In genomic region chr2:235595420-235596010, GRCh38 we compare ENCODE assay signal across 7 cellular contexts.
DNase-seq lines count a peak whose midpoint lies in the region; ATAC-seq, FAIRE-seq and TF ChIP-seq lines count a peak whose summit lies in the region.

No MANE protein-coding gene starts in this region.

- H3K9me1 ChIP-seq in K562 (ENCODE audit: control insufficient read depth, insufficient read depth, low read length), result no peaks in the 10 kb centered on the region

- BruUV-seq in K562 (replicated peaks; lab: Mats Ljungman, UMichigan), result no TSS peak

- intact Hi-C loops in K562 (cut with micrococcal nuclease) (loop anchor here (1.0 to 2.0 kb wide), 2 partner anchors 151 to 459 kb away; no protein-coding TSS in a partner anchor), spleen (cut with DNase I; ENCODE audit: low total_unique reads) (loop anchor here (1.0 kb wide), 1 partner anchor 151 kb away; no protein-coding TSS in a partner anchor)

- H4K20me1 ChIP-seq in K562 (replicated peaks; ENCODE audit: control insufficient read depth, insufficient read depth, low read length), result peaks cover 11% of the 10 kb centered on the region

- H3K36me3 ChIP-seq in K562 (ENCODE audit: control insufficient read depth, insufficient read depth, low read length) (no peaks in the 10 kb centered on the region), spleen (no peaks in the 10 kb centered on the region)

- TF ChIP-seq CTCF in K562 (IDR thresholded peaks at IDR 0.05 in 2 of 3, conservative IDR thresholded peaks at IDR 0.05 in 1 of 3; ENCODE audit: insufficient read depth in 2 of 3, low read depth in 1 of 3, low read length in 3 of 3), result peak; percentile 55 to 75 (median 71); a peak in 5 of 6 replicates
- peak; percentile 46 to 81 (median 71) for TF ChIP-seq CTCF in spleen (IDR thresholded peaks at IDR 0.05 in 8 of 11, conservative IDR thresholded peaks at IDR 0.05 in 3 of 11)

- no peaks in the 10 kb centered on the region for H3K9me3 ChIP-seq in K562 (replicated peaks; ENCODE audit: control insufficient read depth, insufficient read depth, low read depth, low read length)
- H3K9me3 ChIP-seq in spleen, result no peaks in the 10 kb centered on the region

- no peak overlapping the region for H3K4me2 ChIP-seq in K562 (ENCODE audit: insufficient read depth, low read length)

- peak; percentile 54 to 75 for TF ChIP-seq RAD21 in K562 (CRISPR knock-in tag; conservative IDR thresholded peaks at IDR 0.05 in 1 of 2, IDR thresholded peaks at IDR 0.05 in 1 of 2)

- H3K27ac ChIP-seq in K562 (ENCODE audit: extremely low read depth, low read depth, low read length), result no peak overlapping the region
- H3K27ac ChIP-seq in spleen, result no peak overlapping the region

- FAIRE-seq in K562 (lab: Jason Lieb, UNC), result peak; percentile 89

- H3K4me1 ChIP-seq in K562 (replicated peaks in 1 of 2; ENCODE audit: control insufficient read depth in 2 of 2, insufficient read depth in 2 of 2, low read length in 2 of 2) (peaks cover 0 to 4% of the 10 kb centered on the region in 2 experiments; a peak in 2 of 5 replicates), spleen (peaks cover 0 to 17% (median 7%) of the 10 kb centered on the region in 6 donors)

- H3K27me3 ChIP-seq in K562 (ENCODE audit: control insufficient read depth in 2 of 2, insufficient read depth in 2 of 2, low read length in 2 of 2), result no peaks in the 10 kb centered on the region
- H3K27me3 ChIP-seq in spleen (replicated peaks in 1 of 7), result peaks cover 0 to 8% (median 0%) of the 10 kb centered on the region in 7 donors

- POLR2A ChIA-PET in K562 (lab: Yijun Ruan, JAX), result no interaction called here

- WGBS in K562 (ENCODE audit: insufficient coverage, low coverage, missing lambda C conversion rate), result 40% methylated on average over 10 of the region's 10 CpGs
- 41 to 50% (median 44%) methylated on average over 10 of the region's 10 CpGs for whole genome bisulfite sequencing in spleen, 5 donors

- CTCF ChIA-PET in K562 (lab: Yijun Ruan, JAX; ENCODE audit: low intra/inter-chr PET ratio), result interaction anchor here (1.0 to 1.8 kb wide), 3 partner anchors 151 to 459 kb away, joined by 3 to 19 read pairs (median 11); no protein-coding TSS in a partner anchor

- no peak overlapping the region for H3K4me3 ChIP-seq in K562
- no peak overlapping the region for H3K4me3 ChIP-seq in spleen

- TF ChIP-seq EP300 in K562 (IDR thresholded peaks at IDR 0.05; ENCODE audit: low read length), result no peak

- DNase-seq in EL (peak; percentile 66), HUDEP-2 (lab: John Stamatoyannopoulos, UW; ENCODE audit: unreplicated experiment in 76 of 76) (peak in 69 of 76 experiments; percentile 10 to 82 (median 60)), K562 (ENCODE audit: extremely low read depth in 1 of 4, low spot score in 3 of 4) (peak; percentile 49 to 68 (median 52)), hypothalamus (lab: John Stamatoyannopoulos, UW) (peak in 40 of 51 donors; percentile 12 to 81 (median 58)), spleen (peak; percentile 47)

- H3K9ac ChIP-seq in K562 (ENCODE audit: insufficient read depth in 1 of 2, low read depth in 2 of 2, low read length in 2 of 2), result no peak overlapping the region

- ATAC-seq in K562 (peak; percentile 81), HG02973 (IDR thresholded peaks at IDR 0.05; ENCODE audit: unreplicated experiment) (no peak)

- in situ Hi-C loops in K562 (cut with MboI), result no loop called here

- no peak overlapping the region for H2AFZ ChIP-seq in K562 (ENCODE audit: low read depth, low read length)

- peaks cover 64% of the 10 kb centered on the region for H3K79me2 ChIP-seq in K562 (ENCODE audit: control insufficient read depth, insufficient read depth, low read length)

- no peak for TF ChIP-seq POLR2A in K562 (conservative IDR thresholded peaks at IDR 0.05)
- TF ChIP-seq POLR2A in spleen (IDR thresholded peaks at IDR 0.05), result no peak

TF ChIP-seq in PFSK-1, 5 proteins besides CTCF, POLR2A, EP300 and RAD21:
- TF ChIP-seq, protein P1, sequence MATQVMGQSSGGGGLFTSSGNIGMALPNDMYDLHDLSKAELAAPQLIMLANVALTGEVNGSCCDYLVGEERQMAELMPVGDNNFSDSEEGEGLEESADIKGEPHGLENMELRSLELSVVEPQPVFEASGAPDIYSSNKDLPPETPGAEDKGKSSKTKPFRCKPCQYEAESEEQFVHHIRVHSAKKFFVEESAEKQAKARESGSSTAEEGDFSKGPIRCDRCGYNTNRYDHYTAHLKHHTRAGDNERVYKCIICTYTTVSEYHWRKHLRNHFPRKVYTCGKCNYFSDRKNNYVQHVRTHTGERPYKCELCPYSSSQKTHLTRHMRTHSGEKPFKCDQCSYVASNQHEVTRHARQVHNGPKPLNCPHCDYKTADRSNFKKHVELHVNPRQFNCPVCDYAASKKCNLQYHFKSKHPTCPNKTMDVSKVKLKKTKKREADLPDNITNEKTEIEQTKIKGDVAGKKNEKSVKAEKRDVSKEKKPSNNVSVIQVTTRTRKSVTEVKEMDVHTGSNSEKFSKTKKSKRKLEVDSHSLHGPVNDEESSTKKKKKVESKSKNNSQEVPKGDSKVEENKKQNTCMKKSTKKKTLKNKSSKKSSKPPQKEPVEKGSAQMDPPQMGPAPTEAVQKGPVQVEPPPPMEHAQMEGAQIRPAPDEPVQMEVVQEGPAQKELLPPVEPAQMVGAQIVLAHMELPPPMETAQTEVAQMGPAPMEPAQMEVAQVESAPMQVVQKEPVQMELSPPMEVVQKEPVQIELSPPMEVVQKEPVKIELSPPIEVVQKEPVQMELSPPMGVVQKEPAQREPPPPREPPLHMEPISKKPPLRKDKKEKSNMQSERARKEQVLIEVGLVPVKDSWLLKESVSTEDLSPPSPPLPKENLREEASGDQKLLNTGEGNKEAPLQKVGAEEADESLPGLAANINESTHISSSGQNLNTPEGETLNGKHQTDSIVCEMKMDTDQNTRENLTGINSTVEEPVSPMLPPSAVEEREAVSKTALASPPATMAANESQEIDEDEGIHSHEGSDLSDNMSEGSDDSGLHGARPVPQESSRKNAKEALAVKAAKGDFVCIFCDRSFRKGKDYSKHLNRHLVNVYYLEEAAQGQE (IDR thresholded peaks at IDR 0.05; ENCODE audit: insufficient read depth in 1 of 2, low read depth in 2 of 2, low read length in 2 of 2), result no peak
- TF ChIP-seq FOXP2 (optimal IDR thresholded peaks at IDR 0.05; ENCODE audit: borderline replicate concordance, extremely low read depth, extremely low read length, insufficient read depth), result peak; percentile 81

TF ChIP-seq in K562, 482 proteins besides CTCF, POLR2A, EP300 and RAD21 (continues in another document):
- TF ChIP-seq ZNF408 (CRISPR knock-in tag; IDR thresholded peaks at IDR 0.05; ENCODE audit: low read depth) (no peak), ZNF431 (CRISPR knock-in tag; IDR thresholded peaks at IDR 0.05) (no peak), SMC3 (conservative IDR thresholded peaks at IDR 0.05; ENCODE audit: insufficient read depth, low read depth, low read length) (peak; percentile 56), MEIS2 (IDR thresholded peaks at IDR 0.05; ENCODE audit: partially characterized antibody) (peak; percentile 8), PTBP1 (IDR thresholded peaks at IDR 0.05; ENCODE audit: low read depth, low read length) (no peak), POLR2H (tag; IDR thresholded peaks at IDR 0.05; ENCODE audit: low read depth) (no peak), ARID1B (IDR thresholded peaks at IDR 0.05) (no peak)
- TF ChIP-seq, protein P2, sequence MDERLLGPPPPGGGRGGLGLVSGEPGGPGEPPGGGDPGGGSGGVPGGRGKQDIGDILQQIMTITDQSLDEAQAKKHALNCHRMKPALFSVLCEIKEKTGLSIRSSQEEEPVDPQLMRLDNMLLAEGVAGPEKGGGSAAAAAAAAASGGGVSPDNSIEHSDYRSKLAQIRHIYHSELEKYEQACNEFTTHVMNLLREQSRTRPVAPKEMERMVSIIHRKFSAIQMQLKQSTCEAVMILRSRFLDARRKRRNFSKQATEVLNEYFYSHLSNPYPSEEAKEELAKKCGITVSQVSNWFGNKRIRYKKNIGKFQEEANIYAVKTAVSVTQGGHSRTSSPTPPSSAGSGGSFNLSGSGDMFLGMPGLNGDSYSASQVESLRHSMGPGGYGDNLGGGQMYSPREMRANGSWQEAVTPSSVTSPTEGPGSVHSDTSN (CRISPR knock-in tag; IDR thresholded peaks at IDR 0.05; ENCODE audit: low read depth), result no peak
- TF ChIP-seq, protein P2 (tag; conservative IDR thresholded peaks at IDR 0.05; ENCODE audit: low read depth), result 0 out of 2 replicates have a peak, but pooled peaks have one; percentile 16
